14 cellular contexts compared by ENCODE assay signal in genomic region chr3:46587268-46587667, GRCh38. TPM values are rescaled to one million over a fixed set of nuclear protein-coding genes. Genes with fewer than 3 reads are reported as not detected.
"Had no signal": no experiment of that assay in that cellular context is flagged by ENCODE, and none has a peak within 500 bp of the region (broad histone marks: within the 10 kb centered on the region; RNA-seq: fewer than 3 reads in every experiment).

No MANE protein-coding gene starts in this region.

RNA-seq across cellular contexts. Expression of gene LRRC2, which starts 21.2 kb away (rescaled TPM):
- total RNA-seq: activated T-helper 2 cell treated with anti-CD3 and anti-CD28 coated beads, Interferon-gamma antibody, Interleukin-2, Interleukin-4, amounts not matched to agents 10 μg/mL and 5 μg/mL and 100 μg/mL, durations not matched to agents 14 hours and 24 hours and 36 hours had no signal

RNA-seq across cellular contexts. Expression of gene FAM240A, which starts 25.1 kb away (rescaled TPM):
- total RNA-seq: activated CD4-positive, alpha-beta memory T cell treated with anti-CD3 and anti-CD28 coated beads, Interleukin-2, amount 10 ng/mL, durations not matched to agents 7 days and 5 days; activated CD4-positive, alpha-beta T cell treated with anti-CD3 and anti-CD28 coated beads for 36 hours; activated CD4-positive, alpha-beta T cell treated with anti-CD3 and anti-CD28 coated beads, Interleukin-2, amount 10 ng/mL, durations not matched to agents 7 days and 5 days; activated CD8-positive, alpha-beta memory T cell treated with anti-CD3 and anti-CD28 coated beads, Interleukin-2, amount 10 ng/mL, durations not matched to agents 7 days and 5 days; activated CD8-positive, alpha-beta T cell treated with anti-CD3 and anti-CD28 coated beads, Interleukin-2, amount 10 ng/mL, durations not matched to agents 7 days and 5 days; activated naive CD8-positive, alpha-beta T cell treated with anti-CD3 and anti-CD28 coated beads, Interleukin-2, amount 10 ng/mL, durations not matched to agents 7 days and 5 days; activated T-helper 2 cell treated with anti-CD3 and anti-CD28 coated beads, Interferon-gamma antibody, Interleukin-2, Interleukin-4, amounts not matched to agents 10 μg/mL and 5 μg/mL and 100 μg/mL, durations not matched to agents 14 hours and 24 hours and 36 hours; aorta; astrocyte; body of pancreas; breast epithelium; cardiac septum; cerebellum had no signal
- polyA plus RNA-seq: adipose tissue, aorta had no signal
